19 cellular contexts compared by ENCODE assay signal in genomic region chr6:144372611-144373010, GRCh38.
A peak's percentile ranks its signal among the peaks of the same experiment; 100 is the strongest.
DNase-seq lines count a peak whose midpoint lies in the region; ATAC-seq and TF ChIP-seq lines count a peak whose summit lies in the region.
"Had no signal": no experiment of that assay in that cellular context is flagged by ENCODE, and none has a peak within 500 bp of the region (broad histone marks: within the 10 kb centered on the region; RNA-seq: fewer than 3 reads in every experiment).

No MANE protein-coding gene starts in this region.

- peaks cover 8% of the 10 kb centered on the region for H3K9me3 Mint-ChIP-seq in activated CD4-positive, alpha-beta T cell treated with anti-CD3 and anti-CD28 coated beads, Interleukin-2, amount 10 ng/mL, durations not matched to agents 7 days and 5 days
- H3K9me3 Mint-ChIP-seq in activated CD4-positive, alpha-beta T cell treated with anti-CD3 and anti-CD28 coated beads for 36 hours (ENCODE audit: low read depth) = peaks cover 5% of the 10 kb centered on the region
- H3K9me3 Mint-ChIP-seq in natural killer cell = no peaks in the 10 kb centered on the region
- no peaks in the 10 kb centered on the region for H3K9me3 Mint-ChIP-seq in natural killer cell treated with Interleukin-12 subunit alpha and Interleukin-12 subunit beta and Interleukin-15 and Interleukin-18, amount 100 ng/mL, for 72 hours

- H3K27ac ChIP-seq in foreskin keratinocyte = no peak overlapping the region
- H3K27ac ChIP-seq: 22Rv1, BLaER1, C4-2B, GM23248 had no signal

- H3K36me3 Mint-ChIP-seq in activated CD4-positive, alpha-beta T cell treated with anti-CD3 and anti-CD28 coated beads, Interleukin-2, amount 10 ng/mL, durations not matched to agents 7 days and 5 days (ENCODE audit: low read depth) = peaks cover 58% of the 10 kb centered on the region
- peaks cover 14% of the 10 kb centered on the region for H3K36me3 Mint-ChIP-seq in activated CD4-positive, alpha-beta T cell treated with anti-CD3 and anti-CD28 coated beads for 36 hours (ENCODE audit: low read depth)
- H3K36me3 Mint-ChIP-seq in natural killer cell = no peaks in the 10 kb centered on the region
- peaks cover 4% of the 10 kb centered on the region for H3K36me3 Mint-ChIP-seq in natural killer cell treated with Interleukin-12 subunit alpha and Interleukin-12 subunit beta and Interleukin-15 and Interleukin-18, amount 100 ng/mL, for 72 hours

- DNase-seq in activated CD4-positive, alpha-beta T cell treated with anti-CD3 and anti-CD28 coated beads, Interleukin-2, amount 10 ng/mL, durations not matched to agents 7 days and 5 days = no peak
- no peak for DNase-seq in activated CD4-positive, alpha-beta T cell treated with anti-CD3 and anti-CD28 coated beads for 36 hours
- DNase-seq in natural killer cell (no peak), foreskin keratinocyte (no peak), KG1 (lab: John Stamatoyannopoulos, UW) (no peak), GM13977 (ENCODE audit: low spot score) (no peak)
- DNase-seq in natural killer cell treated with Interleukin-12 subunit alpha and Interleukin-12 subunit beta and Interleukin-15 and Interleukin-18, amount 100 ng/mL, for 72 hours (ENCODE audit: low spot score) = no peak
- DNase-seq: Caco-2; CD4-positive, CD25-positive, alpha-beta regulatory T cell; CD8-positive, alpha-beta T cell; DMS153; DND-41; GM23248; H7; HCEC 1CT had no signal

- peak overlapping the region; percentile 25 for H3K27ac Mint-ChIP-seq in activated CD4-positive, alpha-beta T cell treated with anti-CD3 and anti-CD28 coated beads, Interleukin-2, amount 10 ng/mL, durations not matched to agents 7 days and 5 days
- H3K27ac Mint-ChIP-seq in activated CD4-positive, alpha-beta T cell treated with anti-CD3 and anti-CD28 coated beads for 36 hours = no peak overlapping the region
- peak overlapping the region; percentile 71 for H3K27ac Mint-ChIP-seq in natural killer cell
- H3K27ac Mint-ChIP-seq in natural killer cell treated with Interleukin-12 subunit alpha and Interleukin-12 subunit beta and Interleukin-15 and Interleukin-18, amount 100 ng/mL, for 72 hours = no peak overlapping the region
- H3K27ac Mint-ChIP-seq: B cell had no signal

- CTCF ChIA-PET in activated CD4-positive, alpha-beta T cell treated with anti-CD3 and anti-CD28 coated beads, Interleukin-2, amount 10 ng/mL, durations not matched to agents 7 days and 5 days (lab: Charles Lee) = no interaction called here
- CTCF ChIA-PET in activated CD4-positive, alpha-beta T cell treated with anti-CD3 and anti-CD28 coated beads for 36 hours (lab: Charles Lee) = interaction anchor here (0.6 kb wide), 1 partner anchor 192 kb away, joined by 3 read pairs; no protein-coding TSS in a partner anchor

- intact Hi-C loops in activated CD4-positive, alpha-beta T cell treated with anti-CD3 and anti-CD28 coated beads for 36 hours (cut with DNase I, micrococcal nuclease) = no loop called here
- intact Hi-C loops in natural killer cell (cut with micrococcal nuclease) = no loop called here

- no peaks in the 10 kb centered on the region for H3K27me3 Mint-ChIP-seq in activated CD4-positive, alpha-beta T cell treated with anti-CD3 and anti-CD28 coated beads, Interleukin-2, amount 10 ng/mL, durations not matched to agents 7 days and 5 days
- H3K27me3 Mint-ChIP-seq in activated CD4-positive, alpha-beta T cell treated with anti-CD3 and anti-CD28 coated beads for 36 hours = no peaks in the 10 kb centered on the region
- no peaks in the 10 kb centered on the region for H3K27me3 Mint-ChIP-seq in natural killer cell (ENCODE audit: low read depth in 2 of 2)
- H3K27me3 Mint-ChIP-seq in natural killer cell treated with Interleukin-12 subunit alpha and Interleukin-12 subunit beta and Interleukin-15 and Interleukin-18, amount 100 ng/mL, for 72 hours = no peaks in the 10 kb centered on the region
- H3K27me3 Mint-ChIP-seq: B cell; CD4-positive, CD25-positive, alpha-beta regulatory T cell had no signal

- no peak for ATAC-seq in activated CD4-positive, alpha-beta T cell treated with anti-CD3 and anti-CD28 coated beads for 36 hours
- ATAC-seq in natural killer cell (no peak), foreskin keratinocyte (peak; percentile 18)
- no peak for ATAC-seq in natural killer cell treated with Interleukin-12 subunit alpha and Interleukin-12 subunit beta and Interleukin-15 and Interleukin-18, amount 100 ng/mL, for 72 hours
- ATAC-seq: CD8-positive, alpha-beta T cell had no signal

- H3K27me3 ChIP-seq in foreskin keratinocyte = no peaks in the 10 kb centered on the region
- H3K27me3 ChIP-seq: BLaER1 had no signal

- no peak overlapping the region for H3K4me3 Mint-ChIP-seq in activated CD4-positive, alpha-beta T cell treated with anti-CD3 and anti-CD28 coated beads, Interleukin-2, amount 10 ng/mL, durations not matched to agents 7 days and 5 days
- H3K4me3 Mint-ChIP-seq in activated CD4-positive, alpha-beta T cell treated with anti-CD3 and anti-CD28 coated beads for 36 hours = no peak overlapping the region
- H3K4me3 Mint-ChIP-seq in natural killer cell = no peak overlapping the region
- no peak overlapping the region for H3K4me3 Mint-ChIP-seq in natural killer cell treated with Interleukin-12 subunit alpha and Interleukin-12 subunit beta and Interleukin-15 and Interleukin-18, amount 100 ng/mL, for 72 hours
- H3K4me3 Mint-ChIP-seq: B cell; CD4-positive, CD25-positive, alpha-beta regulatory T cell; CD8-positive, alpha-beta T cell had no signal

- POLR2A ChIA-PET in activated CD4-positive, alpha-beta T cell treated with anti-CD3 and anti-CD28 coated beads, Interleukin-2, amount 10 ng/mL, durations not matched to agents 7 days and 5 days (lab: Charles Lee) = no interaction called here
- POLR2A ChIA-PET in activated CD4-positive, alpha-beta T cell treated with anti-CD3 and anti-CD28 coated beads for 36 hours (lab: Charles Lee) = no interaction called here

- in situ Hi-C loops in GM13977 (cut with MboI; ENCODE audit: low pct_unique_long_range_greater_than_20kb, low sequenced_read_pairs, unreplicated experiment) = no loop called here

- peaks cover 11% of the 10 kb centered on the region for H3K4me1 Mint-ChIP-seq in activated CD4-positive, alpha-beta T cell treated with anti-CD3 and anti-CD28 coated beads, Interleukin-2, amount 10 ng/mL, durations not matched to agents 7 days and 5 days
- H3K4me1 Mint-ChIP-seq in activated CD4-positive, alpha-beta T cell treated with anti-CD3 and anti-CD28 coated beads for 36 hours = peaks cover 41% of the 10 kb centered on the region
- peaks cover 67 to 75% of the 10 kb centered on the region in 2 donors for H3K4me1 Mint-ChIP-seq in natural killer cell
- H3K4me1 Mint-ChIP-seq in natural killer cell treated with Interleukin-12 subunit alpha and Interleukin-12 subunit beta and Interleukin-15 and Interleukin-18, amount 100 ng/mL, for 72 hours (ENCODE audit: low read depth in 2 of 2) = peaks cover 45 to 50% of the 10 kb centered on the region in 2 donors

- H3K4me1 ChIP-seq in foreskin keratinocyte = peaks cover 12% of the 10 kb centered on the region
- H3K4me1 ChIP-seq: BLaER1 had no signal

- TF ChIP-seq CTCF in natural killer cell (IDR thresholded peaks at IDR 0.05) (no peak), foreskin keratinocyte (conservative IDR thresholded peaks at IDR 0.05) (no peak), GM13977 (IDR thresholded peaks at IDR 0.05; ENCODE audit: extremely low read depth, insufficient read depth, missing control alignments) (no peak)

Comparison
In these comparisons a context has a peak if more than half of its experiments do, and no peak if none do; other contexts are left out.
1. H3K27ac Mint-ChIP-seq: peak in activated CD4-positive, alpha-beta T cell treated with anti-CD3 and anti-CD28 coated beads, Interleukin-2, amount 10 ng/mL, durations not matched to agents 7 days and 5 days (single experiment) and natural killer cell (2 of 2); none in activated CD4-positive, alpha-beta T cell treated with anti-CD3 and anti-CD28 coated beads for 36 hours (single experiment) and natural killer cell treated with Interleukin-12 subunit alpha and Interleukin-12 subunit beta and Interleukin-15 and Interleukin-18, amount 100 ng/mL, for 72 hours (0 of 2).